In the genomic region with DNA sequence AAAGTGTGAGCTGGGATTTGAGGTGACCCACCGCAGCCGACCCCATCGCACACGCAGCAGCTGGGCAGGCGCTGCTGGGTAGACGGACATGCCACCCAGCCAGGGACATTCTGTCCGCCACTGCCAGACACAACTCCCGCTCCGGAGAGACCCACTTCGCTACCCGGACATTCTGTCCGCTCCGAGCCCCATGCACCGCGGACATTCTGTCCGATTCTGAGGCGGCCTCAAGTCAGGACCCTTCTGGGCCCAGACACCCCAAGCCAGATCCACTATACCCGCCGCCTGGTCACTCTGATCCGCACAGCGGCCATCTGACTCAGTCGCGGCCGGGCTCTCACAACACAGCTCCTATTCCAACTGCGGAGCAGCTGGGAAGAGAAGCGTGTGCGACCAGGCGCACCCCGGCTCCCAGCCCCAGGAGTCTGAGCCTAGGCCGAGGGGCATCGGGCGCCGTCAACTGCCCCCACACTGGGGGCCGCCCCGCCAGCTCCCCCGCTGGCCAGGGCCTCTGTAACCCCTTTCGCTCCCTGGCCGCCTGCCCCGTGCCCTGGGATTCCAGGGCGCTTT, we compare ENCODE assay signal across 10 cellular contexts. TPM values are rescaled to one million over a fixed set of nuclear protein-coding genes. Genes with fewer than 3 reads are reported as not detected.
DNase-seq lines count a peak whose midpoint lies in the region; ATAC-seq and TF ChIP-seq lines count a peak whose summit lies in the region.
"Had no signal": no experiment of that assay in that cellular context is flagged by ENCODE, and none has a peak within 500 bp of the region (broad histone marks: within the 10 kb centered on the region; RNA-seq: fewer than 3 reads in every experiment).

No MANE protein-coding gene starts in this region.

- no peak overlapping the region for H2BK120ac ChIP-seq in mesendoderm (ENCODE audit: low read depth, low read length)

- H3K27me3 ChIP-seq in dorsolateral prefrontal cortex (peaks cover 0 to 19% (median 0%) of the 10 kb centered on the region in 45 donors), mesendoderm (ENCODE audit: insufficient read depth, low read length, poor library complexity) (peaks cover 32% of the 10 kb centered on the region), tibial artery (peaks cover 0 to 3% of the 10 kb centered on the region in 2 donors)

- H3K4ac ChIP-seq in mesendoderm (ENCODE audit: low read depth, low read length), result no peak overlapping the region

- WGBS in mesendoderm (ENCODE audit: extremely low coverage, insufficient coverage, low lambda C conversion rate), result no CpG with 5 or more reads among the region's 40 CpGs

- no peaks in the 10 kb centered on the region for H3K36me3 Mint-ChIP-seq in activated CD8-positive, alpha-beta memory T cell treated with anti-CD3 and anti-CD28 coated beads, Interleukin-2, amount 10 ng/mL, durations not matched to agents 7 days and 5 days

- intact Hi-C loops in dorsolateral prefrontal cortex (cut with DNase I), result no loop called here
- intact Hi-C loops in tibial artery (cut with DNase I; ENCODE audit: low total_unique reads), result no loop called here

- H3K56ac ChIP-seq in mesendoderm (ENCODE audit: low read length), result peak overlapping the region; percentile 62

- H3K36me3 ChIP-seq in mesendoderm (ENCODE audit: control insufficient read depth, insufficient read depth, low read length) (no peaks in the 10 kb centered on the region), tibial artery (no peaks in the 10 kb centered on the region)

- H3K9ac ChIP-seq in mesendoderm (ENCODE audit: low read length), result peak overlapping the region; percentile 60

- POLR2A ChIA-PET in HEK293T (lab: Yijun Ruan, JAX), result interaction anchor here (1.0 kb wide), 1 partner anchor 9 kb away, joined by 5 read pairs; no protein-coding TSS in a partner anchor

- no peaks in the 10 kb centered on the region for H3K9me3 ChIP-seq in tibial artery

- H2BK5ac ChIP-seq in mesendoderm (ENCODE audit: low read length), result no peak overlapping the region

- H4K5ac ChIP-seq in mesendoderm (ENCODE audit: low read length), result no peak overlapping the region

- H2BK15ac ChIP-seq in mesendoderm (replicated peaks; ENCODE audit: low read depth), result no peak overlapping the region

- no peaks in the 10 kb centered on the region for H3K9me3 Mint-ChIP-seq in activated CD8-positive, alpha-beta memory T cell treated with anti-CD3 and anti-CD28 coated beads, Interleukin-2, amount 10 ng/mL, durations not matched to agents 7 days and 5 days (ENCODE audit: low read depth)

- H3K27me3 Mint-ChIP-seq in activated CD8-positive, alpha-beta memory T cell treated with anti-CD3 and anti-CD28 coated beads, Interleukin-2, amount 10 ng/mL, durations not matched to agents 7 days and 5 days, result peaks cover 53% of the 10 kb centered on the region

- no peak overlapping the region for H3K27ac Mint-ChIP-seq in activated CD8-positive, alpha-beta memory T cell treated with anti-CD3 and anti-CD28 coated beads, Interleukin-2, amount 10 ng/mL, durations not matched to agents 7 days and 5 days

- H4K8ac ChIP-seq in mesendoderm (ENCODE audit: low read depth, low read length), result no peak overlapping the region

- no peak for ATAC-seq in activated CD8-positive, alpha-beta memory T cell treated with anti-CD3 and anti-CD28 coated beads, Interleukin-2, amount 10 ng/mL, durations not matched to agents 7 days and 5 days
- no peak for ATAC-seq in HG02884 (IDR thresholded peaks at IDR 0.05; ENCODE audit: unreplicated experiment)

- peak overlapping the region; percentile 96 for H3K4me2 ChIP-seq in mesendoderm (ENCODE audit: low read length)

- no peak overlapping the region for H3K27ac ChIP-seq in dorsolateral prefrontal cortex
- no peak overlapping the region for H3K27ac ChIP-seq in mesendoderm (ENCODE audit: low read depth, low read length)
- H3K27ac ChIP-seq in tibial artery, result peak overlapping the region; percentile 1 to 12
- H3K27ac ChIP-seq: VCaP had no signal

- H2AK5ac ChIP-seq in mesendoderm (ENCODE audit: low read length), result no peak overlapping the region

- H3K23ac ChIP-seq in mesendoderm (ENCODE audit: low read length), result no peak overlapping the region

- H3K4me3 ChIP-seq in dorsolateral prefrontal cortex (peak overlapping the region; percentile 29 to 78 (median 61)), mesendoderm (ENCODE audit: low read length) (peak overlapping the region; percentile 34), tibial artery (peak overlapping the region; percentile 55 to 64)

- H3K79me1 ChIP-seq in mesendoderm (ENCODE audit: low read length), result no peaks in the 10 kb centered on the region

- peaks cover 21% of the 10 kb centered on the region for H3K4me1 Mint-ChIP-seq in activated CD8-positive, alpha-beta memory T cell treated with anti-CD3 and anti-CD28 coated beads, Interleukin-2, amount 10 ng/mL, durations not matched to agents 7 days and 5 days

- no peaks in the 10 kb centered on the region for H3K79me2 ChIP-seq in mesendoderm (ENCODE audit: control insufficient read depth, insufficient read depth, low read length)

- CTCF ChIA-PET in activated CD8-positive, alpha-beta memory T cell treated with anti-CD3 and anti-CD28 coated beads, Interleukin-2, amount 10 ng/mL, durations not matched to agents 7 days and 5 days (lab: Charles Lee), result interaction anchor here (1.0 to 19.2 kb wide), 5 partner anchors 11 to 155 kb away, joined by 4 to 824 read pairs (median 5); a partner anchor contains a TSS
- CTCF ChIA-PET in HEK293T (lab: Yijun Ruan, JAX), result interaction anchor here (0.8 to 1.9 kb wide), 3 partner anchors 10 to 120 kb away, joined by 3 to 11 read pairs (median 9); no protein-coding TSS in a partner anchor

- no peak overlapping the region for H3K18ac ChIP-seq in mesendoderm (ENCODE audit: low read length)

- H3K4me1 ChIP-seq in mesendoderm (ENCODE audit: control insufficient read depth, low read depth, low read length), result peaks cover 5% of the 10 kb centered on the region
- H3K4me1 ChIP-seq in tibial artery, result peaks cover 0 to 30% (median 19%) of the 10 kb centered on the region in 4 donors

- no peak for TF ChIP-seq CTCF in dorsolateral prefrontal cortex (IDR thresholded peaks at IDR 0.05 in 54 of 56, conservative IDR thresholded peaks at IDR 0.05 in 2 of 56; ENCODE audit: low read depth in 1 of 56, partially characterized antibody in 56 of 56)
- TF ChIP-seq CTCF in tibial artery (IDR thresholded peaks at IDR 0.05), result no peak

- peak; percentile 39 for DNase-seq in activated CD8-positive, alpha-beta memory T cell treated with anti-CD3 and anti-CD28 coated beads, Interleukin-2, amount 10 ng/mL, durations not matched to agents 7 days and 5 days
- DNase-seq in activated CD8-positive, alpha-beta memory T cell treated with anti-CD3 and anti-CD28 coated beads, Interleukin-2, amount 50 U/mL, for 48 hours, result no peak
- DNase-seq in dorsolateral prefrontal cortex (peak in 2 of 10 donors; percentile 16 to 49), mesendoderm (no peak), tibial artery (no peak), HK-2 (ENCODE audit: unreplicated experiment) (no peak), HEK293T (ENCODE audit: extremely low spot score) (no peak)
- DNase-seq: NCI-H1436 had no signal

- H3K4me3 Mint-ChIP-seq in activated CD8-positive, alpha-beta memory T cell treated with anti-CD3 and anti-CD28 coated beads, Interleukin-2, amount 10 ng/mL, durations not matched to agents 7 days and 5 days, result peak overlapping the region; percentile 19

TF ChIP-seq in HEK293T, 16 proteins besides CTCF, POLR2A, EP300 and RAD21:
- no peak for TF ChIP-seq SUZ12 (IDR thresholded peaks at IDR 0.05)
- no peak for TF ChIP-seq ZNF384 (IDR thresholded peaks at IDR 0.05)
- TF ChIP-seq NFRKB (IDR thresholded peaks at IDR 0.05), result no peak
- no peak for TF ChIP-seq CTBP1 (IDR thresholded peaks at IDR 0.05; ENCODE audit: borderline replicate concordance)
- TF ChIP-seq SP1 (IDR thresholded peaks at IDR 0.05), result no peak
- no peak for TF ChIP-seq HDGF (IDR thresholded peaks at IDR 0.05; ENCODE audit: borderline replicate concordance)
- TF ChIP-seq ELF4 (IDR thresholded peaks at IDR 0.05), result no peak
- TF ChIP-seq L3MBTL2 (conservative IDR thresholded peaks at IDR 0.05), result no peak
- no peak for TF ChIP-seq ARNT (IDR thresholded peaks at IDR 0.05)
- TF ChIP-seq, protein P1, sequence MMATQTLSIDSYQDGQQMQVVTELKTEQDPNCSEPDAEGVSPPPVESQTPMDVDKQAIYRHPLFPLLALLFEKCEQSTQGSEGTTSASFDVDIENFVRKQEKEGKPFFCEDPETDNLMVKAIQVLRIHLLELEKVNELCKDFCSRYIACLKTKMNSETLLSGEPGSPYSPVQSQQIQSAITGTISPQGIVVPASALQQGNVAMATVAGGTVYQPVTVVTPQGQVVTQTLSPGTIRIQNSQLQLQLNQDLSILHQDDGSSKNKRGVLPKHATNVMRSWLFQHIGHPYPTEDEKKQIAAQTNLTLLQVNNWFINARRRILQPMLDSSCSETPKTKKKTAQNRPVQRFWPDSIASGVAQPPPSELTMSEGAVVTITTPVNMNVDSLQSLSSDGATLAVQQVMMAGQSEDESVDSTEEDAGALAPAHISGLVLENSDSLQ (IDR thresholded peaks at IDR 0.05), result no peak
- TF ChIP-seq BHLHE40 (IDR thresholded peaks at IDR 0.05; ENCODE audit: borderline replicate concordance), result no peak
- TF ChIP-seq LEF1 (IDR thresholded peaks at IDR 0.05; ENCODE audit: borderline replicate concordance), result no peak
- no peak for TF ChIP-seq FOXM1 (IDR thresholded peaks at IDR 0.05; ENCODE audit: borderline replicate concordance)
- no peak for TF ChIP-seq TARDBP (IDR thresholded peaks at IDR 0.05)
- no peak for TF ChIP-seq FOXK2 (IDR thresholded peaks at IDR 0.05)
- TF ChIP-seq FOXA1 (IDR thresholded peaks at IDR 0.05), result no peak

RNA-seq across cellular contexts. Expression of a gene that starts 0.8 kb away (rescaled TPM):
- not detected for total RNA-seq in activated CD8-positive, alpha-beta memory T cell treated with anti-CD3 and anti-CD28 coated beads, Interleukin-2, amount 10 ng/mL, durations not matched to agents 7 days and 5 days
- under 1 TPM in 3 of 120 experiments, not detected in 117; 0.41 to 0.43 (median 0.41) TPM for total RNA-seq in dorsolateral prefrontal cortex
- polyA plus RNA-seq in mesendoderm (2013, experiment 1 of 2), result 0.11 TPM
- 0.13 TPM for polyA plus RNA-seq in mesendoderm (2013, experiment 2 of 2)

RNA-seq across cellular contexts. Expression of a gene that starts 4.8 kb away (rescaled TPM):
- total RNA-seq in activated CD8-positive, alpha-beta memory T cell treated with anti-CD3 and anti-CD28 coated beads, Interleukin-2, amount 10 ng/mL, durations not matched to agents 7 days and 5 days, result 10 to 100 TPM; 46.5 to 51.6 TPM
- total RNA-seq in dorsolateral prefrontal cortex, result 10 to 100 TPM; 42.4 to 69.4 (median 57.9) TPM
- polyA plus RNA-seq in mesendoderm (2013, experiment 1 of 2), result 11.9 TPM
- 11.5 TPM for polyA plus RNA-seq in mesendoderm (2013, experiment 2 of 2)

RNA-seq across cellular contexts. Expression of a gene that starts 14.5 kb away (rescaled TPM):
- total RNA-seq in activated CD8-positive, alpha-beta memory T cell treated with anti-CD3 and anti-CD28 coated beads, Interleukin-2, amount 10 ng/mL, durations not matched to agents 7 days and 5 days, result not detected
- total RNA-seq in dorsolateral prefrontal cortex, result 1 to 10 TPM in 10 of 120 experiments, under 1 TPM in 67, not detected in 43; 0.22 to 1.8 (median 0.62) TPM
- 0.06 TPM for polyA plus RNA-seq in mesendoderm (2013, experiment 1 of 2)
- 0.06 TPM for polyA plus RNA-seq in mesendoderm (2013, experiment 2 of 2)

Comparison
In these comparisons a context has a peak if more than half of its experiments do, and no peak if none do; other contexts are left out.
1. H3K27ac ChIP-seq: peak in tibial artery (2 of 2); none in dorsolateral prefrontal cortex (0 of 59) and mesendoderm (single experiment).
2. Peak in every context shown above with its lines, with median percentiles within 50 percentile points of each other: H3K4me3 ChIP-seq.